In genomic region chr13:92487238-92487637, GRCh38 we compare ENCODE assay signal across 1 cellular context.
TF ChIP-seq lines count a peak whose summit lies in the region.

No MANE protein-coding gene starts in this region.

TF ChIP-seq in K562, 482 proteins besides CTCF, POLR2A, EP300 and RAD21 (continued from another document):
- TF ChIP-seq, protein P1, sequence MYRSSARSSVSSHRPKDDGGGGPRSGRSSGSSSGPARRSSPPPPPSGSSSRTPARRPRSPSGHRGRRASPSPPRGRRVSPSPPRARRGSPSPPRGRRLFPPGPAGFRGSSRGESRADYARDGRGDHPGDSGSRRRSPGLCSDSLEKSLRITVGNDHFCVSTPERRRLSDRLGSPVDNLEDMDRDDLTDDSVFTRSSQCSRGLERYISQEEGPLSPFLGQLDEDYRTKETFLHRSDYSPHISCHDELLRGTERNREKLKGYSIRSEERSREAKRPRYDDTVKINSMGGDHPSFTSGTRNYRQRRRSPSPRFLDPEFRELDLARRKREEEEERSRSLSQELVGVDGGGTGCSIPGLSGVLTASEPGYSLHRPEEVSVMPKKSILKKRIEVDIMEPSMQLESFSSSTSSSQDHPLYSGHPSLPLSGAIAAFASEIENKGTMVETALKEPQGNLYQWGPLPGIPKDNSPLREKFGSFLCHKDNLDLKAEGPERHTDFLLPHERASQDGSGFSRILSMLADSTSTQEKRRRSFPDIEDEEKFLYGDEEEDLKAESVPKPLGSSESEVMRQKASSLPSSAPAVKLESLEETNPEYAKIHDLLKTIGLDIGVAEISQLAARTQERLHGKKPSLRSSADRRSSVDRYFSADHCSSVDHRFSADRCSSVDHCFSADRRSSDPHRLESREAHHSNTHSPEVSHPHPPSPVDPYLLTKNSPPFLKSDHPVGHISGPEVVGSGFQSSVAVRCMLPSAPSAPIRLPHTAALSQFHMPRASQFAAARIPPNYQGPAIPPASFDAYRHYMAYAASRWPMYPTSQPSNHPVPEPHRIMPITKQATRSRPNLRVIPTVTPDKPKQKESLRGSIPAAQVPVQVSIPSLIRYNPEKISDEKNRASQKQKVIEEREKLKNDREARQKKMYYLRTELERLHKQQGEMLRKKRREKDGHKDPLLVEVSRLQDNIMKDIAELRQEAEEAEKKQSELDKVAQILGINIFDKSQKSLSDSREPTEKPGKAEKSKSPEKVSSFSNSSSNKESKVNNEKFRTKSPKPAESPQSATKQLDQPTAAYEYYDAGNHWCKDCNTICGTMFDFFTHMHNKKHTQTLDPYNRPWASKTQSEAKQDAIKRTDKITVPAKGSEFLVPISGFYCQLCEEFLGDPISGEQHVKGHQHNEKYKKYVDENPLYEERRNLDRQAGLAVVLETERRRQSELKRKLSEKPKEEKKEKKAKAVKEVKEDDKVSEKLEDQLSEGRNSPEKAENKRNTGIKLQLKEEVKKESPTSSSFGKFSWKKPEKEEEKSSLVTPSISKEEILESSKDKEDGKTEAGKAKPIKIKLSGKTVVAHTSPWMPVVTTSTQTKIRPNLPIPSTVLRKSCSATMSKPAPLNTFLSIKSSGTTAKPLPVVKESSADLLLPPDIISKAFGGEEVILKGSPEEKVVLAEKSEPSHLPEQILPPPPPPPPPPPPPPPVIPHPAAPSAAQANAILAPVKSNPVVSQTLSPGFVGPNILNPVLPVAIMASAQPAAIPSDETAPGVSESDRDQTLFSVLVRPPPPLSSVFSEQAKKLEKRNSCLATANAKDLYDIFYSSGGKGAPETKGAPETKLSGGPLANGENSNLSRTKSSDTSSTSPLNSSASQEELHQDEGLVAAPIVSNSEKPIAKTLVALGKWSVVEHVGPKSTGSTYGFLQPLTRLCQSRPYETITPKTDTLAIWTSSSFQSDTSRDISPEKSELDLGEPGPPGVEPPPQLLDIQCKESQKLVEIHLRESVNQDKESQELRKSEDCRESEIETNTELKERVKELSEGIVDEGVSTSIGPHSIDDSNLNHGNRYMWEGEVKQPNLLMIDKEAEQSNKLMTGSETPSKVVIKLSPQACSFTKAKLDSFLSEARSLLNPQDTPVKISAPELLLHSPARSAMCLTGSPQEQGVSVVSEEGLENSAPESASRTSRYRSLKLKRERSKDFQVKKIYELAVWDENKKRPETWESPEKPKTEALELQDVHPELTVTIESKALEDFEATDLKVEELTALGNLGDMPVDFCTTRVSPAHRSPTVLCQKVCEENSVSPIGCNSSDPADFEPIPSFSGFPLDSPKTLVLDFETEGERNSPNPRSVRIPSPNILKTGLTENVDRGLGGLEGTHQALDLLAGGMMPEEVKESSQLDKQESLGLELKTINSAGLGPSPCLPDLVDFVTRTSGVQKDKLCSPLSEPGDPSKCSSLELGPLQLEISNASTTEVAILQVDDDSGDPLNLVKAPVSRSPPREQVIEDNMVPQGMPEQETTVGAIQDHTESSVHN (IDR thresholded peaks at IDR 0.05; ENCODE audit: borderline replicate concordance in 1 of 2, low read depth in 1 of 2), result no peak
- TF ChIP-seq ETV1 (tag; conservative IDR thresholded peaks at IDR 0.05; ENCODE audit: low read depth) (no peak), CAMTA2 (CRISPR knock-in tag; conservative IDR thresholded peaks at IDR 0.05) (0 out of 2 replicates have a peak, but pooled peaks have one; percentile 32), SRSF3 (IDR thresholded peaks at IDR 0.05; ENCODE audit: insufficient read depth, low read length) (no peak), ZC3H11A (IDR thresholded peaks at IDR 0.05; ENCODE audit: low read depth, low read length) (no peak), ZZZ3 (IDR thresholded peaks at IDR 0.05) (no peak), TAF9B (IDR thresholded peaks at IDR 0.05; ENCODE audit: partially characterized antibody) (no peak), MTA3 (IDR thresholded peaks at IDR 0.05; ENCODE audit: borderline replicate concordance) (no peak), ZNF197 (CRISPR knock-in tag; IDR thresholded peaks at IDR 0.05; ENCODE audit: low read depth) (no peak), ZC3H8 (IDR thresholded peaks at IDR 0.05) (no peak), MAFG (tag; conservative IDR thresholded peaks at IDR 0.05) (peak; percentile 73), NCOR1 (IDR thresholded peaks at IDR 0.05) (no peak), XRCC4 (IDR thresholded peaks at IDR 0.05; ENCODE audit: extremely low read depth, insufficient read depth, insufficient read length) (no peak), NFE2 (IDR thresholded peaks at IDR 0.05; ENCODE audit: low read depth) (0 out of 2 replicates have a peak, but pooled peaks have one; percentile 18)
- TF ChIP-seq, protein P2, sequence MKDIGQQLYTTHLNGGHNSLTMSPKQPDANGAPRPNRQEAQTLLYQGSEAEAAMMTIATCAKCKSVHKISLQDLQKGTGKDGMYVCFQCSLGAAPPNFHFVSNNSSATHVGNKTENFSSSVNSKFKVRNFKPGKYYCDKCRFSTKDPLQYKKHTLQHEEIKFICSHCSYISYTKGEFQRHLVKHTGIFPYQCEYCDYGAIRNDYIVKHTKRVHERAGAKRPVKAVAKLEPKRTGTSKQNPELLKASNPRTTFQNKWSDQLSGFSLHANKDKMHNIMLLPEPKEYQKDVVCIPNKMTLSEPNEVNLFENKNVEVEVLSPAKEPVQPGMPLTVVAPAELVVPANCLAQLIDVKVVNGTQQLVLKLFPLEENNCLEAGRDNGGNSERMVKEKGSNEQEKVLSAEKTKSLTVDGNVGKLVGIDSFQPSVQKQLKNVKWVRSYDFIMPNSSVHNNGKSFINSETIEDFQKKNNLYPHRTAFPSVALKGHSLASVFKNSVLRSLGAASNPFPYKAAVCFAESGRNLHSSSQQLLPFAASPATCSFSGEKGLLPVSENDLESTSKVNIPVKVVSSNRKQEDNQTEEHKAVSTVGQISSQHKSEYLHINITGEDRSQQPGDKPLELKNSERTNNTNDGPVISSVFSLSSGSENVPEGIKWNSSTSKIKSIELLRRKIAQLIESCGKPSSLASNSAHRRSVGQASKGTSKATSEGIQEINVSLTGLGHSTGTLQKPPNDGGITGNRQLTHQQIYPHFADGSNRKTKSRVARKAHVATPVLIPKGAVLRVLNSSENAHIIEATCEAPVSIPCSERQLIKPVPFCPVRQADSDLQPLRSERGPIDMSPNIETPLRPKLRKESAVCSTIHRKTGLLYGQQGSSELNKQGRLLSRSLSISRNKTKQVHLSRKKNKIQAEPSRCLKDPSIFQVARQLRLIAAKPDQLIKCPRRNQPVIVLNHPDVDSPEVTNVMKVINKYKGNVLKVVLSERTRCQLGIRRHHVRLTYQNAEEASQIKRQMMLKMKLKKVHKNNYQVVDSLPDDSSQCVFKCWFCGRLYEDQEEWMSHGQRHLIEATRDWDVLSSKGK (CRISPR knock-in tag; IDR thresholded peaks at IDR 0.05), result no peak
- TF ChIP-seq, protein P3, sequence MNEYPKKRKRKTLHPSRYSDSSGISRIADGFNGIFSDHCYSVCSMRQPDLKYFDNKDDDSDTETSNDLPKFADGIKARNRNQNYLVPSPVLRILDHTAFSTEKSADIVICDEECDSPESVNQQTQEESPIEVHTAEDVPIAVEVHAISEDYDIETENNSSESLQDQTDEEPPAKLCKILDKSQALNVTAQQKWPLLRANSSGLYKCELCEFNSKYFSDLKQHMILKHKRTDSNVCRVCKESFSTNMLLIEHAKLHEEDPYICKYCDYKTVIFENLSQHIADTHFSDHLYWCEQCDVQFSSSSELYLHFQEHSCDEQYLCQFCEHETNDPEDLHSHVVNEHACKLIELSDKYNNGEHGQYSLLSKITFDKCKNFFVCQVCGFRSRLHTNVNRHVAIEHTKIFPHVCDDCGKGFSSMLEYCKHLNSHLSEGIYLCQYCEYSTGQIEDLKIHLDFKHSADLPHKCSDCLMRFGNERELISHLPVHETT (CRISPR knock-in tag; conservative IDR thresholded peaks at IDR 0.05 in 1 of 2, IDR thresholded peaks at IDR 0.05 in 1 of 2), result no peak
TF ChIP-seq in K562: peak in this region for 5.
